In genomic region chr2:203841654-203842053, GRCh38 we compare ENCODE assay signal across 29 cellular contexts. TPM values are rescaled to one million over a fixed set of nuclear protein-coding genes. Genes with fewer than 3 reads are reported as not detected.
"Had no signal": no experiment of that assay in that cellular context is flagged by ENCODE, and none has a peak within 500 bp of the region (broad histone marks: within the 10 kb centered on the region; RNA-seq: fewer than 3 reads in every experiment).

No MANE protein-coding gene starts in this region.

- H3K27ac ChIP-seq: stomach, suprapubic skin, testis, thoracic aorta, thyroid gland, tibial artery, tibial nerve, transverse colon, upper lobe of left lung, upper lobe of right lung, uterus, vagina had no signal

- H3K4me1 ChIP-seq: stomach, suprapubic skin, testis, thyroid gland, tibial nerve, transverse colon, upper lobe of left lung, upper lobe of right lung, uterus, vagina had no signal

- H3K9me3 Mint-ChIP-seq: stimulated activated effector memory CD8-positive, alpha-beta T cell treated with anti-CD3 and anti-CD28 coated beads, Interleukin-12 subunit alpha, Interleukin-12 subunit beta, amount 100 ng/mL, for 72 hours; stimulated activated memory B cell treated with anti-CD40 and anti-IgM and Interleukin-4, amounts not matched to agents 10 μg/mL and 1 μg/mL and 100 μg/mL, for 72 hours; stimulated activated naive B cell treated with anti-CD40 and anti-IgM and Interleukin-4, amounts not matched to agents 10 μg/mL and 1 μg/mL and 100 μg/mL, for 72 hours; stimulated activated naive CD8-positive, alpha-beta T cell treated with anti-CD3 and anti-CD28 coated beads, Interleukin-15, amount 100 ng/mL, for 72 hours; stimulated activated naive CD8-positive, alpha-beta T cell treated with anti-CD3 and anti-CD28 coated beads, Interleukin-15, Interleukin-2, amounts not matched to agents 100 ng/mL and 50 ng/mL, for 24 hours; type B pancreatic cell had no signal

- H3K27me3 Mint-ChIP-seq: stimulated activated naive CD8-positive, alpha-beta T cell treated with anti-CD3 and anti-CD28 coated beads, Interleukin-15, amount 100 ng/mL, for 72 hours had no signal

- H3K4me3 ChIP-seq: stomach, suprapubic skin, testis, thoracic aorta, thyroid gland, tibial artery, tibial nerve, transverse colon, upper lobe of left lung, upper lobe of right lung, uterus, vagina had no signal

- H3K4me1 Mint-ChIP-seq: stimulated activated memory B cell treated with anti-CD40 and anti-IgM and Interleukin-4, amounts not matched to agents 10 μg/mL and 1 μg/mL and 100 μg/mL, for 72 hours; stimulated activated naive B cell treated with anti-CD40 and anti-IgM and Interleukin-4, amounts not matched to agents 10 μg/mL and 1 μg/mL and 100 μg/mL, for 72 hours had no signal

- ATAC-seq: stimulated activated memory B cell treated with anti-CD40 and anti-IgM and Interleukin-4, amounts not matched to agents 10 μg/mL and 1 μg/mL and 100 μg/mL, for 72 hours; stimulated activated naive B cell treated with anti-CD40 and anti-IgM and Interleukin-4, amounts not matched to agents 10 μg/mL and 1 μg/mL and 100 μg/mL, for 72 hours; stimulated activated naive CD8-positive, alpha-beta T cell treated with anti-CD3 and anti-CD28 coated beads, Interleukin-15, amount 100 ng/mL, for 72 hours; upper lobe of right lung had no signal

- H3K27ac Mint-ChIP-seq: stimulated activated memory B cell treated with anti-CD40 and anti-IgM and Interleukin-4, amounts not matched to agents 10 μg/mL and 1 μg/mL and 100 μg/mL, for 72 hours; stimulated activated naive B cell treated with anti-CD40 and anti-IgM and Interleukin-4, amounts not matched to agents 10 μg/mL and 1 μg/mL and 100 μg/mL, for 72 hours; stimulated activated naive CD8-positive, alpha-beta T cell treated with anti-CD3 and anti-CD28 coated beads, Interleukin-15, Interleukin-2, amounts not matched to agents 100 ng/mL and 50 ng/mL, for 24 hours; type B pancreatic cell had no signal

- H3K9me3 ChIP-seq: stomach, suprapubic skin, testis, thoracic aorta, thyroid gland, tibial artery, tibial nerve, transverse colon, upper lobe of left lung, upper lobe of right lung, uterus, vagina had no signal

- DNase-seq: stimulated activated CD4-positive, alpha-beta T cell treated with anti-CD3 and anti-CD28 coated beads, Interleukin-2, amount 100 ng/mL, for 48 hours; stimulated activated CD4-positive, alpha-beta T cell treated with anti-CD3 and anti-CD28 coated beads, Interleukin-4, amount 100 ng/mL, for 1 hour; stimulated activated CD4-positive, alpha-beta T cell treated with anti-CD3 and anti-CD28 coated beads, Interleukin-4, amount 100 ng/mL, for 24 hours; stimulated activated CD4-positive, alpha-beta T cell treated with anti-CD3 and anti-CD28 coated beads, Interleukin-4, amount 100 ng/mL, for 4 hours; stimulated activated CD8-positive, alpha-beta memory T cell treated with anti-CD3 and anti-CD28 coated beads, Interleukin-4, amount 100 ng/mL, for 48 hours; stimulated activated naive B cell treated with anti-CD40 and anti-IgM and Interleukin-4, amounts not matched to agents 10 μg/mL and 1 μg/mL and 100 μg/mL, for 72 hours; stimulated activated naive CD4-positive, alpha-beta T cell; stimulated activated naive CD4-positive, alpha-beta T cell treated with Interleukin-2 at 50 U/mL for 16 hours; stimulated activated naive CD8-positive, alpha-beta T cell treated with anti-CD3 and anti-CD28 coated beads, Interleukin-15, amount 100 ng/mL, for 72 hours; stimulated activated naive CD8-positive, alpha-beta T cell treated with anti-CD3 and anti-CD28 coated beads, Interleukin-15, Interleukin-2, amounts not matched to agents 100 U/mL and 50 U/mL, for 24 hours; stomach; substantia nigra; testis; thyroid gland; tibial artery; transverse colon; trophoblast cell; upper lobe of left lung; upper lobe of right lung; uterus had no signal

- H3K4me3 Mint-ChIP-seq: stimulated activated memory B cell treated with anti-CD40 and anti-IgM and Interleukin-4, amounts not matched to agents 10 μg/mL and 1 μg/mL and 100 μg/mL, for 72 hours; stimulated activated naive B cell treated with anti-CD40 and anti-IgM and Interleukin-4, amounts not matched to agents 10 μg/mL and 1 μg/mL and 100 μg/mL, for 72 hours; stimulated activated naive CD8-positive, alpha-beta T cell treated with anti-CD3 and anti-CD28 coated beads, Interleukin-15, amount 100 ng/mL, for 72 hours; stimulated activated naive CD8-positive, alpha-beta T cell treated with anti-CD3 and anti-CD28 coated beads, Interleukin-15, Interleukin-2, amounts not matched to agents 100 ng/mL and 50 ng/mL, for 24 hours; type B pancreatic cell had no signal

- H3K27me3 ChIP-seq: stomach, suprapubic skin, testis, thyroid gland, tibial artery, tibial nerve, transverse colon, upper lobe of left lung, upper lobe of right lung, uterus, vagina had no signal

- H3K36me3 ChIP-seq: stomach, suprapubic skin, thoracic aorta, thyroid gland, tibial artery, tibial nerve, transverse colon, upper lobe of left lung, upper lobe of right lung, uterus, vagina had no signal

- H3K36me3 Mint-ChIP-seq: stimulated activated effector memory CD8-positive, alpha-beta T cell treated with anti-CD3 and anti-CD28 coated beads, Interleukin-12 subunit alpha, Interleukin-12 subunit beta, amount 100 ng/mL, for 72 hours; stimulated activated memory B cell treated with anti-CD40 and anti-IgM and Interleukin-4, amounts not matched to agents 10 μg/mL and 1 μg/mL and 100 μg/mL, for 72 hours; stimulated activated naive B cell treated with anti-CD40 and anti-IgM and Interleukin-4, amounts not matched to agents 10 μg/mL and 1 μg/mL and 100 μg/mL, for 72 hours; type B pancreatic cell had no signal

RNA-seq across cellular contexts. Expression of gene CTLA4, which starts 25.9 kb away (rescaled TPM):
- total RNA-seq: temporal lobe, tibial nerve had no signal
